ENCODE assay signal across 1 cellular context in the genomic region with DNA sequence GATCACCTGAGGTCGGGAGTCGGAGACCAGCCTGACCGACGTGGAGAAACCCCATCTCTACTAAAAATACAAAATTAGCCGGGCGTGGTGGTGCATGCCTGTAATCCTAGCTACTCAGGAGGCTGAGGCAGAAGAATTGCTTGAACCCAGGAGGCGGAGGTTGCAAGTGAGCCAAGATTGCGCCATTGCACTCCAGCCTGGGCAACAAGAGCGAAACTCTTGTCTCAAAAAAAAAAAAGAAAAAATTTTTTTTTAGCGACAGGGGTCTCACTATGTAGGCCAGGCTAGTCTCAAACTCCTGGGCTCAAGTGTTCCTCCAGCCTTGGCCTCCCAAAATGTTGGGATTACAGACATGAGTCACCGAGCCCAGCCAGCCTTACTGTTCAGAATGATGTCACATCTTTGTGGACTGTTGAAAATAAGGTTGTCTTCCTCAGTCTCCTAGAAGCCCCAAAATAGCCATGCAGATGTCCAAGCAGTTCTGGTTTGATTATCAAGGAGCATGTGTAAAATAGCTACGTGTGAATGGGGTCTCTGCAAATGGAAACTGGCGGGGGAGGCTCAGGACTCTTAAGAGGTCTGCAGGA.
TF ChIP-seq lines count a peak whose summit lies in the region.

No MANE protein-coding gene starts in this region.

TF ChIP-seq in HEK293, 187 proteins besides CTCF, POLR2A, EP300 and RAD21:
- TF ChIP-seq, protein P1, sequence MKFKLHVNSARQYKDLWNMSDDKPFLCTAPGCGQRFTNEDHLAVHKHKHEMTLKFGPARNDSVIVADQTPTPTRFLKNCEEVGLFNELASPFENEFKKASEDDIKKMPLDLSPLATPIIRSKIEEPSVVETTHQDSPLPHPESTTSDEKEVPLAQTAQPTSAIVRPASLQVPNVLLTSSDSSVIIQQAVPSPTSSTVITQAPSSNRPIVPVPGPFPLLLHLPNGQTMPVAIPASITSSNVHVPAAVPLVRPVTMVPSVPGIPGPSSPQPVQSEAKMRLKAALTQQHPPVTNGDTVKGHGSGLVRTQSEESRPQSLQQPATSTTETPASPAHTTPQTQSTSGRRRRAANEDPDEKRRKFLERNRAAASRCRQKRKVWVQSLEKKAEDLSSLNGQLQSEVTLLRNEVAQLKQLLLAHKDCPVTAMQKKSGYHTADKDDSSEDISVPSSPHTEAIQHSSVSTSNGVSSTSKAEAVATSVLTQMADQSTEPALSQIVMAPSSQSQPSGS (tag by site-specific recombination; IDR thresholded peaks at IDR 0.05; ENCODE audit: low read depth), result 0 out of 2 replicates have a peak, but pooled peaks have one; percentile 30
TF ChIP-seq in HEK293: peak in this region for 1; not testable (repeated sequence) for 186.
